Comparison of ENCODE assay signal across 17 cellular contexts in the genomic region with DNA sequence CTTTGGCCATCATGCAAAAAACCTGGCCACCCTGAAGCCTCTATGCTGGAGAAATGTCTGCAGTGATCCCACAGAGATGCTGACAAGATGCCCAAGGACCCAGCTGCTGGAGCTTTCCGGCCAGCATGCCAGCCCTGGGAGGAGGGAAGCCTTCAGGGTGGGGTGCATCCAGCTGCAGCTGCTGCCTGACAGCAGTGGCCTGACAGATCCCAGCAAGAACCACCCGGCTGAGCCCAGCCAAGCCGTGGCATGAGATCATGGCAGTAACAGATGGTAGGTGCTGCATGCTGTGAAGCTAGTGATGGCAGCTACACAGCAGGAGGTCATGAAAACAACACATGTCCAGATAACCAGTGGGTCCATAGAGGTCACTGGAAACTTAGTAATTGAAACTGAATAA. TPM values are rescaled to one million over a fixed set of nuclear protein-coding genes. Genes with fewer than 3 reads are reported as not detected.
"Had no signal": no experiment of that assay in that cellular context is flagged by ENCODE, and none has a peak within 500 bp of the region (broad histone marks: within the 10 kb centered on the region; RNA-seq: fewer than 3 reads in every experiment).

No MANE protein-coding gene starts in this region.

- DNase-seq: activated CD4-positive, CD25-positive, alpha-beta regulatory T cell treated with anti-CD3 and anti-CD28 coated beads, Interleukin-2, amount 50 U/mL, for 72 hours; activated naive CD4-positive, alpha-beta T cell treated with Interleukin-2 at 50 U/mL for 16 hours; activated T-cell treated with anti-CD3 and anti-CD28 coated beads for 4 hours; dermis blood vessel endothelial cell; effector memory CD8-positive, alpha-beta T cell; foreskin melanocyte; left colon; mucosa of descending colon; naive thymus-derived CD8-positive, alpha-beta T cell; nucleus accumbens; small intestine; trophoblast cell had no signal

- H3K36me3 ChIP-seq: ascending aorta had no signal

- H3K9me3 ChIP-seq: ascending aorta, breast epithelium, mucosa of descending colon, suprapubic skin had no signal

- ATAC-seq: effector memory CD8-positive, alpha-beta T cell; left colon; mucosa of descending colon; naive thymus-derived CD8-positive, alpha-beta T cell; right cardiac atrium had no signal

- H3K27me3 ChIP-seq: ascending aorta, breast epithelium, heart left ventricle, suprapubic skin had no signal

- H3K4me1 ChIP-seq: ascending aorta, breast epithelium, heart left ventricle, suprapubic skin had no signal

- H3K4me3 ChIP-seq: ascending aorta, breast epithelium, heart left ventricle, mucosa of descending colon, suprapubic skin had no signal

- H3K27ac ChIP-seq: ascending aorta, breast epithelium, heart left ventricle, suprapubic skin had no signal

RNA-seq across cellular contexts. Expression of a gene that starts 21.2 kb away (rescaled TPM):
- polyA plus RNA-seq: naive thymus-derived CD8-positive, alpha-beta T cell had no signal
